In the genomic region with DNA sequence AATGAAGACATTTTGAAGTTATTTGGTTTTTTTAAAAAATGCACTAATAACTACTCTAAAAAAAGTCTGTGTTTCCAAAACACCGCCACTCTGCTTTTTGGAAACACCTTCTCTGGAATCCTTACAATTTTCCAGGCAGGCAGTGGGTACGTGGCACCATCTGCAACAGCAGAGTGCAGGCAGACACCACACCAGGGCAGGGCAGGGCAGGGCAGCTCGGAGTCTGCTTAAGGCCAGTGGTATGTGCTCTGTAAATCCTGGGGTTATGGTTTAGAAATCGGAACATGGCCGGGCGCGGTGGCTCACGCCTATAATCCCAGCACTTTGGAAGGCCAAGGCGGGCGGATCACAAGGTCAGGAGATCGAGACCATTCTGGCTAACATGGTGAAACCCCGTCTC, we compare ENCODE assay signal across 22 cellular contexts.
DNase-seq lines count a peak whose midpoint lies in the region; ATAC-seq and TF ChIP-seq lines count a peak whose summit lies in the region.
"Had no signal": no experiment of that assay in that cellular context is flagged by ENCODE, and none has a peak within 500 bp of the region (broad histone marks: within the 10 kb centered on the region; RNA-seq: fewer than 3 reads in every experiment).

No MANE protein-coding gene starts in this region.

- peaks cover 11% of the 10 kb centered on the region for H3K79me2 ChIP-seq in hepatocyte
- no peaks in the 10 kb centered on the region for H3K79me2 ChIP-seq in trophoblast cell (ENCODE audit: control insufficient read depth, insufficient read depth, low read length, poor library complexity)

- no peak overlapping the region for H4K12ac ChIP-seq in trophoblast cell (ENCODE audit: low read depth, low read length)

- H3K9me3 ChIP-seq in BLaER1 treated with 17β-estradiol and CSF1 and Interleukin-3, amounts not matched to agents 10 nM and 100 nM (replicated peaks in 1 of 11): peaks cover 0 to 7% (median 0%) of the 10 kb centered on the region in 11 experiments; a peak in 3 of 22 replicates
- H3K9me3 ChIP-seq in ascending aorta: no peaks in the 10 kb centered on the region
- H3K9me3 ChIP-seq in hepatocyte (ENCODE audit: low read depth): no peaks in the 10 kb centered on the region
- peaks cover 1% of the 10 kb centered on the region for H3K9me3 ChIP-seq in trophoblast cell (ENCODE audit: insufficient read depth, low read depth, low read length)
- H3K9me3 ChIP-seq in heart right ventricle: no peaks in the 10 kb centered on the region
- H3K9me3 ChIP-seq: MG63, SJSA1 had no signal

- H2BK5ac ChIP-seq in trophoblast cell (ENCODE audit: low read depth, low read length, poor library complexity): peak overlapping the region; percentile 75

- peak overlapping the region; percentile 59 for H3K14ac ChIP-seq in trophoblast cell (ENCODE audit: low read length)

- H3K27me3 ChIP-seq in BLaER1 treated with 17β-estradiol and CSF1 and Interleukin-3, amounts not matched to agents 10 nM and 100 nM: peaks cover 0 to 10% (median 0%) of the 10 kb centered on the region in 11 experiments; a peak in 4 of 22 replicates
- no peaks in the 10 kb centered on the region for H3K27me3 ChIP-seq in ascending aorta
- H3K27me3 ChIP-seq in hepatocyte: no peaks in the 10 kb centered on the region
- no peaks in the 10 kb centered on the region for H3K27me3 ChIP-seq in trophoblast cell (ENCODE audit: insufficient read depth, low read length)
- H3K27me3 ChIP-seq in heart right ventricle: no peaks in the 10 kb centered on the region
- H3K27me3 ChIP-seq: MG63, SJSA1 had no signal

- H3K27ac ChIP-seq in BLaER1 treated with 17β-estradiol and CSF1 and Interleukin-3, amounts not matched to agents 10 nM and 100 nM: peak overlapping the region in 6 of 11 experiments; percentile 63 to 81 (median 72); a peak in 10 of 22 replicates
- H3K27ac ChIP-seq in ascending aorta (peak overlapping the region; percentile 75 to 82), hepatocyte (peak overlapping the region; percentile 76), trophoblast cell (ENCODE audit: low read depth, low read length) (no peak overlapping the region), heart right ventricle (no peak overlapping the region)
- H3K27ac ChIP-seq: SJSA1 had no signal

- intact Hi-C loops in ascending aorta (cut with DNase I): no loop called here
- intact Hi-C loops in heart right ventricle (cut with DNase I): loop anchor here in 4 of 10 donors (10.0 kb wide), 1 partner anchor 93 kb away; a partner anchor contains a TSS

- no peaks in the 10 kb centered on the region for H3K9me2 ChIP-seq in hepatocyte (replicated peaks; ENCODE audit: insufficient read depth)

- TF ChIP-seq CTCF in ascending aorta (IDR thresholded peaks at IDR 0.05) (no peak), hepatocyte (IDR thresholded peaks at IDR 0.05; ENCODE audit: poor library complexity) (no peak), heart right ventricle (IDR thresholded peaks at IDR 0.05) (no peak)

- peak overlapping the region in 1 of 11 experiments; percentile 33; a peak in 3 of 22 replicates for H3K9ac ChIP-seq in BLaER1 treated with 17β-estradiol and CSF1 and Interleukin-3, amounts not matched to agents 10 nM and 100 nM
- H3K9ac ChIP-seq in trophoblast cell (ENCODE audit: low read length): no peak overlapping the region

- peaks cover 19 to 46% (median 43%) of the 10 kb centered on the region in 10 experiments for H3K4me1 ChIP-seq in BLaER1 treated with 17β-estradiol and CSF1 and Interleukin-3, amounts not matched to agents 10 nM and 100 nM
- peaks cover 24 to 60% of the 10 kb centered on the region in 2 donors for H3K4me1 ChIP-seq in ascending aorta
- peaks cover 27% of the 10 kb centered on the region for H3K4me1 ChIP-seq in hepatocyte (ENCODE audit: insufficient read depth)
- H3K4me1 ChIP-seq in trophoblast cell (ENCODE audit: control insufficient read depth in 1 of 2, insufficient read depth in 2 of 2, low read length in 2 of 2): peaks cover 2 to 5% of the 10 kb centered on the region in 2 experiments
- H3K4me1 ChIP-seq in heart right ventricle: peaks cover 0 to 53% (median 31%) of the 10 kb centered on the region in 9 donors

- peak overlapping the region; percentile 76 for H4K91ac ChIP-seq in trophoblast cell (ENCODE audit: low read depth, low read length)

- WGBS in hepatocyte (ENCODE audit: low lambda C conversion rate, missing lambda C conversion rate): 86% methylated on average over 12 of the region's 12 CpGs
- WGBS in trophoblast cell (ENCODE audit: extremely low coverage, insufficient coverage, insufficient read length): no CpG with 5 or more reads among the region's 12 CpGs
- 93% methylated on average over 10 to 11 of the region's 12 CpGs for WGBS in heart right ventricle, 2 donors

- peak overlapping the region; percentile 54 for H4K8ac ChIP-seq in trophoblast cell (ENCODE audit: low read depth, low read length)

- peak overlapping the region; percentile 60 to 86 (median 78); a peak in 21 of 22 replicates for H3K4me2 ChIP-seq in BLaER1 treated with 17β-estradiol and CSF1 and Interleukin-3, amounts not matched to agents 10 nM and 100 nM
- H3K4me2 ChIP-seq in hepatocyte (no peak overlapping the region), trophoblast cell (ENCODE audit: low read length) (no peak overlapping the region)

- peaks cover 7% of the 10 kb centered on the region for H3K79me1 ChIP-seq in trophoblast cell (ENCODE audit: low read length)

- no peak for ATAC-seq in heart right ventricle
- ATAC-seq: CD8-positive, alpha-beta T cell; GM12878; Panc1 had no signal

- peak overlapping the region; percentile 47 for H2BK120ac ChIP-seq in trophoblast cell (ENCODE audit: insufficient read depth, low read length, poor library complexity)

- no peak overlapping the region for H2AFZ ChIP-seq in hepatocyte
- H2AFZ ChIP-seq in trophoblast cell (ENCODE audit: insufficient read depth, low read length, poor library complexity): no peak overlapping the region

- H3K4me3 ChIP-seq in BLaER1 treated with 17β-estradiol and CSF1 and Interleukin-3, amounts not matched to agents 10 nM and 100 nM: no peak overlapping the region
- no peak overlapping the region for H3K4me3 ChIP-seq in ascending aorta
- no peak overlapping the region for H3K4me3 ChIP-seq in hepatocyte
- H3K4me3 ChIP-seq in trophoblast cell (ENCODE audit: low read depth, low read length): no peak overlapping the region
- H3K4me3 ChIP-seq in heart right ventricle: no peak overlapping the region
- H3K4me3 ChIP-seq: GM12878, MG63, SJSA1 had no signal

- H3K36me3 ChIP-seq in BLaER1 treated with 17β-estradiol and CSF1 and Interleukin-3, amounts not matched to agents 10 nM and 100 nM: peaks cover 0 to 68% (median 36%) of the 10 kb centered on the region in 11 experiments; a peak in 16 of 22 replicates
- H3K36me3 ChIP-seq in ascending aorta: peaks cover 4 to 23% of the 10 kb centered on the region in 2 donors
- H3K36me3 ChIP-seq in hepatocyte (replicated peaks; ENCODE audit: insufficient read depth, low read depth): no peaks in the 10 kb centered on the region
- peaks cover 19 to 34% of the 10 kb centered on the region in 2 experiments for H3K36me3 ChIP-seq in trophoblast cell (ENCODE audit: control insufficient read depth in 1 of 2, insufficient read depth in 2 of 2, low read length in 2 of 2)
- peaks cover 0 to 46% (median 3%) of the 10 kb centered on the region in 9 donors for H3K36me3 ChIP-seq in heart right ventricle
- H3K36me3 ChIP-seq: MG63 had no signal

- H3K23ac ChIP-seq in trophoblast cell (ENCODE audit: low read length): no peak overlapping the region

- H2BK12ac ChIP-seq in trophoblast cell (ENCODE audit: low read length): peak overlapping the region; percentile 86

- DNase-seq in ascending aorta (ENCODE audit: low spot score in 2 of 2) (no peak), hepatocyte (ENCODE audit: low spot score) (no peak), trophoblast cell (peak; percentile 46 to 66), NCI-H128 (lab: John Stamatoyannopoulos, UW; ENCODE audit: unreplicated experiment) (no peak), heart right ventricle (no peak), iPS-NIHi11 (ENCODE audit: low spot score) (no peak), NCI-H524 treated with DMSO at 0.1 percent for 48 hours (lab: John Stamatoyannopoulos, UW) (no peak)
- DNase-seq: Calu3; CD8-positive, alpha-beta T cell; GF-D8; Karpas-422; MG63; NCI-H1048; NCI-H1436 treated with DMSO at 0.1 percent for 48 hours; NCI-H2029 treated with DMSO at 0.1 percent for 48 hours; NCI-H2171 treated with DMSO at 0.1 percent for 48 hours; NCI-H446; NCI-H69 had no signal

- peak overlapping the region; percentile 68 for H3K18ac ChIP-seq in trophoblast cell (ENCODE audit: low read length)

- H2AK5ac ChIP-seq in trophoblast cell (ENCODE audit: low read length): peak overlapping the region; percentile 57

- peaks cover 0 to 8% (median 0%) of the 10 kb centered on the region in 11 experiments; a peak in 3 of 22 replicates for H4K20me1 ChIP-seq in BLaER1 treated with 17β-estradiol and CSF1 and Interleukin-3, amounts not matched to agents 10 nM and 100 nM
- H4K20me1 ChIP-seq in hepatocyte (ENCODE audit: insufficient read depth, poor library complexity, severe bottlenecking): no peaks in the 10 kb centered on the region

- peak overlapping the region; percentile 34 for H3K4ac ChIP-seq in trophoblast cell (ENCODE audit: low read depth, low read length)

Comparison
In these comparisons a context has a peak if more than half of its experiments do, and no peak if none do; other contexts are left out.
1. H3K27ac ChIP-seq: peak in BLaER1 treated with 17β-estradiol and CSF1 and Interleukin-3, amounts not matched to agents 10 nM and 100 nM (6 of 11), ascending aorta (2 of 2) and hepatocyte (single experiment); none in trophoblast cell (single experiment) and heart right ventricle (0 of 10).
2. H3K4me2 ChIP-seq: peak in BLaER1 treated with 17β-estradiol and CSF1 and Interleukin-3, amounts not matched to agents 10 nM and 100 nM (11 of 11); none in hepatocyte (single experiment) and trophoblast cell (single experiment).
3. DNase-seq: peak in trophoblast cell (2 of 2); none in ascending aorta (0 of 2), hepatocyte (single experiment), NCI-H128 (single experiment), heart right ventricle (0 of 2), iPS-NIHi11 (single experiment) and NCI-H524 treated with DMSO at 0.1 percent for 48 hours (single experiment).